Comparison of ENCODE assay signal across 8 cellular contexts in the genomic region with DNA sequence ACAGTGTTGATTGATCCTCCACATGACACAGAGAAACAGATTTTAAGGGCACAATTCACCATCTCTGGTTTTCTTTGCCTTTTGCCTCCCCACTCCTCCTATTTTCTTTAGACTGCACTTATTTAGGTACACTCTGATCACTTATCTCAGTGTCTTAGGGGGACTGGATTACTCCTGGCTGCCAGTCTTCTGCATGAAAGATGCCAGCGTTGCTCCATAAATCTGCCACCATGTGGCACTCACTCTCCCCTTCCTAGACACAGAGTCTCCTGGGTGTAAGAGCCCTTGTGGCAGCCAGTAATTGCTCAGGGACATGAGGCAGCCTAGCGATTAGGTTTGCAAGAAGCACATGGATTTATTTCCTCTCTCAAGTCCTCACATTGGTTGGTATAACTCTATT. TPM values are rescaled to one million over a fixed set of nuclear protein-coding genes. Genes with fewer than 3 reads are reported as not detected.
A peak's percentile ranks its signal among the peaks of the same experiment; 100 is the strongest.
DNase-seq lines count a peak whose midpoint lies in the region; ATAC-seq and FAIRE-seq lines count a peak whose summit lies in the region.

No MANE protein-coding gene starts in this region.

- ATAC-seq in HG03354 (IDR thresholded peaks at IDR 0.05; ENCODE audit: poor library complexity, severe bottlenecking, unreplicated experiment): no peak

- no peak for FAIRE-seq in frontal cortex (lab: Jason Lieb, UNC)

- DNase-seq in DMS114 treated with DMSO at 0.1 percent for 48 hours (lab: John Stamatoyannopoulos, UW; ENCODE audit: unreplicated experiment) (peak; percentile 17), NAMALWA (ENCODE audit: low spot score) (peak; percentile 36), SK-N-DZ (ENCODE audit: low spot score) (peak; percentile 65), kidney tubule cell (ENCODE audit: low spot score) (peak; percentile 10), kidney glomerular epithelial cell (lab: John Stamatoyannopoulos, UW) (no peak), frontal cortex (ENCODE audit: low spot score in 2 of 2) (no peak), NOMO-1 treated with DMSO at 0.1 percent for 48 hours (lab: John Stamatoyannopoulos, UW; ENCODE audit: unreplicated experiment) (no peak)

RNA-seq across cellular contexts. Expression of a gene that starts 34.5 kb away (rescaled TPM):
- 7.6 and 8.1 TPM in 2 replicates for polyA plus RNA-seq in SK-N-DZ (2014; cell fraction: cytosol; rRNA removed)
- polyA plus RNA-seq in SK-N-DZ (2014; cell fraction: nucleus; rRNA removed): 14.4 and 20.7 TPM in 2 replicates
- 0.41 TPM for total RNA-seq in frontal cortex

RNA-seq across cellular contexts. Expression of a gene that starts 42.1 kb away (rescaled TPM):
- polyA plus RNA-seq in SK-N-DZ (2014; cell fraction: cytosol; rRNA removed): 89.6 and 93.7 TPM in 2 replicates
- polyA plus RNA-seq in SK-N-DZ (2014; cell fraction: nucleus; rRNA removed): 61.8 and 76.4 TPM in 2 replicates
- 55.4 TPM for total RNA-seq in frontal cortex

Comparison
In these comparisons a context has a peak if more than half of its experiments do, and no peak if none do; other contexts are left out.
1. DNase-seq: peak in DMS114 treated with DMSO at 0.1 percent for 48 hours (single experiment), NAMALWA (single experiment), SK-N-DZ (single experiment) and kidney tubule cell (single experiment); none in kidney glomerular epithelial cell (single experiment), frontal cortex (0 of 2) and NOMO-1 treated with DMSO at 0.1 percent for 48 hours (single experiment).